30 cellular contexts compared by ENCODE assay signal in the genomic region with DNA sequence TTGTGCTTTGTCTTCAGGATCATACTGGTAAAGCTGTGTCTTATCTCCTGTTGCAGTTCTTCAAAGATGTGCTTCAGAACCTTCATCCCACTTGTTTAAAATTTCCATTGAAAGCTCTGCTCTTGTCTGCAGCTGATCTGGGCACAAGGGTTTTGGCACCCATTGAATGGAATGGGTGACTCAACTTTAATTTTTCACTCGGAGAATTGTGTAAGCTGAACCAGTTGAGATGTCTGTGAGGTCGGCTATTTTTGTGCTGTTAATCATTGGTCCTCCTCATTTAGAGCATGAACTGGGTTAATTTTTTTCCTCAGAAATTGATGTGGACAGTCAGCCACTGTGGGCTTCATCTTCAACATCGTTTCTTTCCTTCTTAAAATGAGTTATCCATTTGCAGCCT.
DNase-seq lines count a peak whose midpoint lies in the region; ATAC-seq and TF ChIP-seq lines count a peak whose summit lies in the region.
"Had no signal": no experiment of that assay in that cellular context is flagged by ENCODE, and none has a peak within 500 bp of the region (broad histone marks: within the 10 kb centered on the region; RNA-seq: fewer than 3 reads in every experiment).

No MANE protein-coding gene starts in this region.

- H3K27me3 Mint-ChIP-seq in activated naive CD4-positive, alpha-beta T cell treated with anti-CD3 and anti-CD28 coated beads, Interleukin-2, amount 10 ng/mL, durations not matched to agents 7 days and 5 days = peaks cover 21% of the 10 kb centered on the region
- no peaks in the 10 kb centered on the region for H3K27me3 Mint-ChIP-seq in chondrocyte (ENCODE audit: low read depth)

- CTCF ChIA-PET in activated naive CD4-positive, alpha-beta T cell treated with anti-CD3 and anti-CD28 coated beads, Interleukin-2, amount 10 ng/mL, durations not matched to agents 7 days and 5 days (lab: Charles Lee) = no interaction called here

- H3K4me1 ChIP-seq in thoracic aorta (ENCODE audit: control insufficient read depth in 1 of 2, low read depth in 2 of 2) = peaks cover 0 to 9% of the 10 kb centered on the region in 2 donors
- H3K4me1 ChIP-seq: stomach, tibial nerve had no signal

- peak; percentile 78 for ATAC-seq in thoracic aorta (ENCODE audit: insufficient number of reproducible peaks, low FRiP score, low read depth)
- ATAC-seq: left ventricle myocardium superior; naive thymus-derived CD4-positive, alpha-beta T cell had no signal

- H3K27me3 ChIP-seq in thoracic aorta (replicated peaks; ENCODE audit: insufficient read depth) (no peaks in the 10 kb centered on the region), dorsolateral prefrontal cortex (peaks cover 0 to 8% (median 0%) of the 10 kb centered on the region in 45 donors)
- H3K27me3 ChIP-seq: brain microvascular endothelial cell, stomach, tibial nerve had no signal

- H3K4me3 ChIP-seq in astrocyte of the spinal cord (ENCODE audit: low read depth, low read length) (no peak overlapping the region), fibroblast of pulmonary artery (replicated peaks; ENCODE audit: low read depth, low read length) (no peak overlapping the region), thoracic aorta (no peak overlapping the region), dorsolateral prefrontal cortex (no peak overlapping the region)
- H3K4me3 ChIP-seq: stomach, tibial nerve had no signal

- TF ChIP-seq CTCF in astrocyte of the spinal cord (IDR thresholded peaks at IDR 0.05; ENCODE audit: low read depth, low read length) (no peak), fibroblast of pulmonary artery (IDR thresholded peaks at IDR 0.05; ENCODE audit: low read length, missing control alignments) (no peak), thoracic aorta (IDR thresholded peaks at IDR 0.05) (no peak), dorsolateral prefrontal cortex (IDR thresholded peaks at IDR 0.05 in 54 of 56, conservative IDR thresholded peaks at IDR 0.05 in 2 of 56; ENCODE audit: low read depth in 1 of 56, partially characterized antibody in 56 of 56) (no peak), chondrocyte (IDR thresholded peaks at IDR 0.05) (no peak)

- no peak overlapping the region for H3K27ac Mint-ChIP-seq in activated naive CD4-positive, alpha-beta T cell treated with anti-CD3 and anti-CD28 coated beads, Interleukin-2, amount 10 ng/mL, durations not matched to agents 7 days and 5 days
- no peak overlapping the region for H3K27ac Mint-ChIP-seq in chondrocyte (ENCODE audit: unreplicated experiment)
- H3K27ac Mint-ChIP-seq: activated naive CD8-positive, alpha-beta T cell treated with anti-CD3 and anti-CD28 coated beads, Interleukin-2, amount 10 ng/mL, durations not matched to agents 7 days and 5 days; HFFc6; naive thymus-derived CD4-positive, alpha-beta T cell had no signal

- H3K4me1 Mint-ChIP-seq in activated naive CD4-positive, alpha-beta T cell treated with anti-CD3 and anti-CD28 coated beads, Interleukin-2, amount 10 ng/mL, durations not matched to agents 7 days and 5 days = no peaks in the 10 kb centered on the region
- H3K4me1 Mint-ChIP-seq in chondrocyte (ENCODE audit: low read depth) = no peaks in the 10 kb centered on the region
- H3K4me1 Mint-ChIP-seq: activated naive CD8-positive, alpha-beta T cell treated with anti-CD3 and anti-CD28 coated beads, Interleukin-2, amount 10 ng/mL, durations not matched to agents 7 days and 5 days; naive thymus-derived CD4-positive, alpha-beta T cell had no signal

- H3K27ac ChIP-seq in thoracic aorta = no peak overlapping the region
- H3K27ac ChIP-seq in dorsolateral prefrontal cortex = no peak overlapping the region
- H3K27ac ChIP-seq: brain microvascular endothelial cell, KMS-11, stomach, tibial nerve had no signal

- in situ Hi-C loops in astrocyte of the spinal cord (cut with HindIII; ENCODE audit: low sequenced_read_pairs) = no loop called here

- no peaks in the 10 kb centered on the region for H3K9me3 Mint-ChIP-seq in activated naive CD4-positive, alpha-beta T cell treated with anti-CD3 and anti-CD28 coated beads, Interleukin-2, amount 10 ng/mL, durations not matched to agents 7 days and 5 days
- H3K9me3 Mint-ChIP-seq in chondrocyte (ENCODE audit: low read depth) = peaks cover 2% of the 10 kb centered on the region
- H3K9me3 Mint-ChIP-seq: activated naive CD8-positive, alpha-beta T cell treated with anti-CD3 and anti-CD28 coated beads, Interleukin-2, amount 10 ng/mL, durations not matched to agents 7 days and 5 days; HFFc6 had no signal

- intact Hi-C loops in dorsolateral prefrontal cortex (cut with DNase I) = no loop called here

- DNase-seq in HT1080 (ENCODE audit: low read depth) (peak; percentile 13), astrocyte of the spinal cord (ENCODE audit: low read depth, low spot score) (peak; percentile 15), fibroblast of pulmonary artery (ENCODE audit: low read depth) (peak; percentile 57), thoracic aorta (ENCODE audit: low spot score) (no peak), dorsolateral prefrontal cortex (no peak), chondrocyte (ENCODE audit: low spot score) (no peak)
- DNase-seq in activated naive CD4-positive, alpha-beta T cell treated with anti-CD3 and anti-CD28 coated beads, Interleukin-2, amount 10 ng/mL, durations not matched to agents 7 days and 5 days = no peak
- DNase-seq: activated CD4-positive, alpha-beta T cell treated with anti-CD3 and anti-CD28 coated beads for 1 hour; activated effector memory CD4-positive, alpha-beta T cell treated with anti-CD3 and anti-CD28 coated beads, Interleukin-2, amount 50 U/mL, for 16 hours; activated naive CD8-positive, alpha-beta T cell treated with anti-CD3 and anti-CD28 coated beads, Interleukin-2, amount 10 ng/mL, durations not matched to agents 7 days and 5 days; brain microvascular endothelial cell; Calu3; DMS79 treated with DMSO at 0.1 percent for 48 hours; effector CD8-positive, alpha-beta T cell; GOT3; HFFc6; left ventricle myocardium superior; naive thymus-derived CD4-positive, alpha-beta T cell; NCI-H1436 treated with DMSO at 0.1 percent for 48 hours; NCI-H2107; NCI-H446; NCI-H82; nucleus accumbens; RPMI8226; small intestine; stimulated activated CD4-positive, alpha-beta T cell treated with anti-CD3 and anti-CD28 coated beads, Interleukin-1b, Interleukin-23, amount 100 ng/mL, for 48 hours; stimulated activated CD8-positive, alpha-beta memory T cell treated with anti-CD3 and anti-CD28 coated beads, Interleukin-4, amount 100 ng/mL, for 48 hours; stomach had no signal

- H3K4me3 Mint-ChIP-seq in activated naive CD4-positive, alpha-beta T cell treated with anti-CD3 and anti-CD28 coated beads, Interleukin-2, amount 10 ng/mL, durations not matched to agents 7 days and 5 days = no peak overlapping the region
- no peak overlapping the region for H3K4me3 Mint-ChIP-seq in chondrocyte (ENCODE audit: unreplicated experiment)
- H3K4me3 Mint-ChIP-seq: activated naive CD8-positive, alpha-beta T cell treated with anti-CD3 and anti-CD28 coated beads, Interleukin-2, amount 10 ng/mL, durations not matched to agents 7 days and 5 days; naive thymus-derived CD4-positive, alpha-beta T cell had no signal

- no peaks in the 10 kb centered on the region for H3K9me3 ChIP-seq in thoracic aorta
- H3K9me3 ChIP-seq: stomach, tibial nerve had no signal

- H3K36me3 Mint-ChIP-seq in activated naive CD4-positive, alpha-beta T cell treated with anti-CD3 and anti-CD28 coated beads, Interleukin-2, amount 10 ng/mL, durations not matched to agents 7 days and 5 days = no peaks in the 10 kb centered on the region
- no peaks in the 10 kb centered on the region for H3K36me3 Mint-ChIP-seq in chondrocyte (ENCODE audit: low read depth)
- H3K36me3 Mint-ChIP-seq: activated naive CD8-positive, alpha-beta T cell treated with anti-CD3 and anti-CD28 coated beads, Interleukin-2, amount 10 ng/mL, durations not matched to agents 7 days and 5 days; naive thymus-derived CD4-positive, alpha-beta T cell had no signal

- no peaks in the 10 kb centered on the region for H3K36me3 ChIP-seq in thoracic aorta
- H3K36me3 ChIP-seq: brain microvascular endothelial cell, stomach, tibial nerve had no signal

Comparison
In these comparisons a context has a peak if more than half of its experiments do, and no peak if none do; other contexts are left out.
1. DNase-seq: peak in HT1080 (single experiment), astrocyte of the spinal cord (single experiment) and fibroblast of pulmonary artery (single experiment); none in thoracic aorta (single experiment), dorsolateral prefrontal cortex (0 of 10), activated naive CD4-positive, alpha-beta T cell treated with anti-CD3 and anti-CD28 coated beads, Interleukin-2, amount 10 ng/mL, durations not matched to agents 7 days and 5 days (single experiment) and chondrocyte (single experiment).